18 cellular contexts compared by ENCODE assay signal in the genomic region with DNA sequence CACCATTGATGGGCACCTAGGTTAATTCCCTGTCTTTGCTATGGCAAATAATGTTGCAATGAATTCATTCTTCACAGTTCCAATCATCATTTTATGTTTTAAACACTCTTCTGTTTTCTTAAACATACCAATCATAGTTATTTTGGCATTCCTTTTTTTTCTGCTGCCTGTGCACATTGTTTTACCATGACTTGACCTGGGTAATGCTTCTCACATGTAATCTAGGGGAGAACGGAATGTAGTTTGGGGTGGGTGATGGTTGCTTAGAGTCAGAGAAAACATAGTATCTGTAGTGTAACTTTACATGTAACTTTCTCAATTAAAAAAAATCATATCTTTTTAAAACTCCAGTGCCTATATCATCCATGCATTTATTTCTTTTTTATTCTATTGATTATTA.
A peak's percentile ranks its signal among the peaks of the same experiment; 100 is the strongest.
DNase-seq lines count a peak whose midpoint lies in the region; ATAC-seq and TF ChIP-seq lines count a peak whose summit lies in the region.
"Had no signal": no experiment of that assay in that cellular context is flagged by ENCODE, and none has a peak within 500 bp of the region (broad histone marks: within the 10 kb centered on the region; RNA-seq: fewer than 3 reads in every experiment).

No MANE protein-coding gene starts in this region.

- H4K20me1 ChIP-seq in smooth muscle cell (ENCODE audit: low read depth) (no peaks in the 10 kb centered on the region), MM.1S (ENCODE audit: insufficient read depth, low read length) (no peaks in the 10 kb centered on the region)
- H4K20me1 ChIP-seq: BLaER1 treated with 17β-estradiol and CSF1 and Interleukin-3, amounts not matched to agents 10 nM and 100 nM had no signal

- H3K79me2 ChIP-seq in smooth muscle cell (ENCODE audit: low read depth) (no peaks in the 10 kb centered on the region), MM.1S (ENCODE audit: low read length) (no peaks in the 10 kb centered on the region)

- H3F3A ChIP-seq in smooth muscle cell (ENCODE audit: low read depth) (no peaks in the 10 kb centered on the region), MM.1S (ENCODE audit: insufficient read depth, low read length) (no peaks in the 10 kb centered on the region)

- H3K4me2 ChIP-seq in smooth muscle cell (peak overlapping the region; percentile 37), MM.1S (ENCODE audit: low read depth, low read length) (no peak overlapping the region)
- H3K4me2 ChIP-seq: BLaER1 treated with 17β-estradiol and CSF1 and Interleukin-3, amounts not matched to agents 10 nM and 100 nM; GM23338 had no signal

- H3K9me3 ChIP-seq in smooth muscle cell (replicated peaks; ENCODE audit: low read depth) (no peaks in the 10 kb centered on the region), MM.1S (replicated peaks; ENCODE audit: insufficient read depth, low read length) (no peaks in the 10 kb centered on the region)
- H3K9me3 ChIP-seq: BLaER1 treated with 17β-estradiol and CSF1 and Interleukin-3, amounts not matched to agents 10 nM and 100 nM had no signal

- in situ Hi-C loops in brain microvascular endothelial cell (cut with HindIII; ENCODE audit: low pct_ligation_motif_present, low sequenced_read_pairs), result no loop called here
- in situ Hi-C loops in G401 (cut with HindIII; ENCODE audit: low sequenced_read_pairs), result no loop called here

- DNase-seq in HT1080 (ENCODE audit: low read depth), result peak; percentile 10
- peak; percentile 73 for DNase-seq in brain microvascular endothelial cell
- peak; percentile 47 for DNase-seq in glomerular visceral epithelial cell (ENCODE audit: extremely low spot score)
- DNase-seq in smooth muscle cell (lab: John Stamatoyannopoulos, UW; ENCODE audit: unreplicated experiment), result no peak
- DNase-seq in MM.1S, result no peak
- DNase-seq in G401 (ENCODE audit: low spot score), result no peak
- DNase-seq: activated CD4-positive, alpha-beta memory T cell treated with anti-CD3 and anti-CD28 coated beads, Interleukin-2, amount 10 ng/mL, durations not matched to agents 7 days and 5 days; activated T-cell treated with anti-CD3 and anti-CD28 coated beads, Interleukin-2, amount 50 U/mL, for 24 hours; effector CD8-positive, alpha-beta T cell; NCI-H1694 treated with DMSO at 0.1 percent for 48 hours; NCI-H446; NK-92 treated with Interleukin-12 subunit alpha and Interleukin-12 subunit beta, amount 100 ng/mL, for 24 hours had no signal

- no peak overlapping the region for H2AFZ ChIP-seq in smooth muscle cell (ENCODE audit: low read depth)
- H2AFZ ChIP-seq in MM.1S (ENCODE audit: low read length), result no peak overlapping the region
- H2AFZ ChIP-seq: GM23338 had no signal

- H3K4me1 ChIP-seq in smooth muscle cell (ENCODE audit: low read depth) (no peaks in the 10 kb centered on the region), MM.1S (ENCODE audit: low read length) (no peaks in the 10 kb centered on the region)
- H3K4me1 ChIP-seq: BLaER1 treated with 17β-estradiol and CSF1 and Interleukin-3, amounts not matched to agents 10 nM and 100 nM had no signal

- H3K9ac ChIP-seq in smooth muscle cell (ENCODE audit: low read depth) (no peak overlapping the region), MM.1S (ENCODE audit: low read length) (no peak overlapping the region)
- H3K9ac ChIP-seq: BLaER1 treated with 17β-estradiol and CSF1 and Interleukin-3, amounts not matched to agents 10 nM and 100 nM had no signal

- no peaks in the 10 kb centered on the region for H3K9me2 ChIP-seq in MM.1S (replicated peaks; ENCODE audit: insufficient read depth, low read length)

- 58% methylated on average over 1 of the region's 1 CpG for WGBS in smooth muscle cell (ENCODE audit: low lambda C conversion rate)

- no peak for TF ChIP-seq CTCF in brain microvascular endothelial cell (IDR thresholded peaks at IDR 0.05; ENCODE audit: low read depth, low read length, missing control alignments)
- no peak for TF ChIP-seq CTCF in smooth muscle cell (IDR thresholded peaks at IDR 0.05; ENCODE audit: borderline replicate concordance, insufficient read depth, poor library complexity, severe bottlenecking)
- TF ChIP-seq CTCF in MM.1S (IDR thresholded peaks at IDR 0.05; ENCODE audit: low read length), result no peak

- no peak for ATAC-seq in HG03175 (IDR thresholded peaks at IDR 0.05; ENCODE audit: unreplicated experiment)
- ATAC-seq in GM18873 (IDR thresholded peaks at IDR 0.05; ENCODE audit: low FRiP score, unreplicated experiment), result no peak
- ATAC-seq: activated naive CD4-positive, alpha-beta T cell treated with anti-CD3 and anti-CD28 coated beads, Interleukin-2, amount 50 U/mL, for 72 hours; GM23338; stimulated activated effector memory CD8-positive, alpha-beta T cell treated with anti-CD3 and anti-CD28 coated beads, Interleukin-12 subunit alpha, Interleukin-12 subunit beta, amount 100 ng/mL, for 72 hours had no signal

- H3K36me3 ChIP-seq in brain microvascular endothelial cell (replicated peaks) (no peaks in the 10 kb centered on the region), smooth muscle cell (ENCODE audit: low read depth) (no peaks in the 10 kb centered on the region), MM.1S (replicated peaks; ENCODE audit: insufficient read depth, low read length) (no peaks in the 10 kb centered on the region)
- H3K36me3 ChIP-seq: BLaER1 treated with 17β-estradiol and CSF1 and Interleukin-3, amounts not matched to agents 10 nM and 100 nM had no signal

- H3K27me3 ChIP-seq in brain microvascular endothelial cell (replicated peaks) (no peaks in the 10 kb centered on the region), smooth muscle cell (ENCODE audit: low read depth) (no peaks in the 10 kb centered on the region), MM.1S (replicated peaks; ENCODE audit: insufficient read depth, low read length) (no peaks in the 10 kb centered on the region)
- H3K27me3 ChIP-seq: BLaER1 treated with 17β-estradiol and CSF1 and Interleukin-3, amounts not matched to agents 10 nM and 100 nM had no signal

- H3K4me3 ChIP-seq in brain microvascular endothelial cell (ENCODE audit: low read depth, low read length), result no peak overlapping the region
- H3K4me3 ChIP-seq in smooth muscle cell, result no peak overlapping the region
- no peak overlapping the region for H3K4me3 ChIP-seq in MM.1S (ENCODE audit: low read length)
- H3K4me3 ChIP-seq: BLaER1 treated with 17β-estradiol and CSF1 and Interleukin-3, amounts not matched to agents 10 nM and 100 nM; GM23338 had no signal

- H3K27ac ChIP-seq in brain microvascular endothelial cell, result peak overlapping the region; percentile 10
- no peak overlapping the region for H3K27ac ChIP-seq in smooth muscle cell (ENCODE audit: low read depth)
- no peak overlapping the region for H3K27ac ChIP-seq in MM.1S (ENCODE audit: low read length)
- H3K27ac ChIP-seq: BLaER1 treated with 17β-estradiol and CSF1 and Interleukin-3, amounts not matched to agents 10 nM and 100 nM had no signal

Comparison
In these comparisons a context has a peak if more than half of its experiments do, and no peak if none do; other contexts are left out.
1. DNase-seq: peak in HT1080 (single experiment), brain microvascular endothelial cell (single experiment) and glomerular visceral epithelial cell (single experiment); none in smooth muscle cell (single experiment), MM.1S (single experiment) and G401 (single experiment).